In genomic region chr20:62603907-62604785, GRCh38 we compare ENCODE assay signal across 13 cellular contexts. TPM values are rescaled to one million over a fixed set of nuclear protein-coding genes. Genes with fewer than 3 reads are reported as not detected.
A peak's percentile ranks its signal among the peaks of the same experiment; 100 is the strongest.
DNase-seq lines count a peak whose midpoint lies in the region; ATAC-seq and TF ChIP-seq lines count a peak whose summit lies in the region.
"Had no signal": no experiment of that assay in that cellular context is flagged by ENCODE, and none has a peak within 500 bp of the region (broad histone marks: within the 10 kb centered on the region; RNA-seq: fewer than 3 reads in every experiment).

No MANE protein-coding gene starts in this region.

- ATAC-seq in left ventricle myocardium superior, result no peak
- no peak for ATAC-seq in stimulated activated naive CD8-positive, alpha-beta T cell treated with anti-CD3 and anti-CD28 coated beads, Interleukin-15, amount 100 ng/mL, for 72 hours
- no peak for ATAC-seq in HG03565 (IDR thresholded peaks at IDR 0.05; ENCODE audit: unreplicated experiment)

- H3K4me3 Mint-ChIP-seq in activated CD4-positive, alpha-beta T cell treated with anti-CD3 and anti-CD28 coated beads, Interleukin-2, amount 10 ng/mL, durations not matched to agents 24 days and 14 days, result peak overlapping the region; percentile 40
- peak overlapping the region; percentile 40 to 99 for H3K4me3 Mint-ChIP-seq in stimulated activated naive CD8-positive, alpha-beta T cell treated with anti-CD3 and anti-CD28 coated beads, Interleukin-15, amount 100 ng/mL, for 72 hours
- H3K4me3 Mint-ChIP-seq: HFFc6, type B pancreatic cell had no signal

- CTCF ChIA-PET in RWPE1 (lab: Yijun Ruan, JAX) (interaction anchor here (0.7 to 4.9 kb wide), 4 partner anchors 13 to 194 kb away, joined by 3 to 44 read pairs (median 3); no protein-coding TSS in a partner anchor), HEK293T (lab: Yijun Ruan, JAX) (no interaction called here)

- no peak for DNase-seq in activated CD4-positive, alpha-beta T cell treated with anti-CD3 and anti-CD28 coated beads, Interleukin-2, amount 10 ng/mL, durations not matched to agents 24 days and 14 days
- DNase-seq in activated CD4-positive, alpha-beta T cell treated with anti-CD3 and anti-CD28 coated beads for 48 hours, result no peak
- no peak for DNase-seq in RWPE1 (ENCODE audit: low spot score)
- DNase-seq in left ventricle myocardium superior, result peak; percentile 33
- no peak for DNase-seq in stimulated activated naive CD8-positive, alpha-beta T cell treated with anti-CD3 and anti-CD28 coated beads, Interleukin-15, amount 100 ng/mL, for 72 hours
- no peak for DNase-seq in dedifferentiated amniotic fluid mesenchymal stem cell (ENCODE audit: extremely low spot score)
- DNase-seq in HEK293T (ENCODE audit: extremely low spot score), result no peak
- DNase-seq: DND-41, esophagus squamous epithelium had no signal

- H3K27ac ChIP-seq in RWPE1, result peak overlapping the region; percentile 90
- H3K27ac ChIP-seq: cardiac muscle cell had no signal

- H3K36me3 Mint-ChIP-seq in activated CD4-positive, alpha-beta T cell treated with anti-CD3 and anti-CD28 coated beads, Interleukin-2, amount 10 ng/mL, durations not matched to agents 24 days and 14 days (ENCODE audit: low read depth), result no peaks in the 10 kb centered on the region
- H3K36me3 Mint-ChIP-seq: type B pancreatic cell had no signal

- no peaks in the 10 kb centered on the region for H3K9me3 Mint-ChIP-seq in activated CD4-positive, alpha-beta T cell treated with anti-CD3 and anti-CD28 coated beads, Interleukin-2, amount 10 ng/mL, durations not matched to agents 24 days and 14 days
- H3K9me3 Mint-ChIP-seq in stimulated activated naive CD8-positive, alpha-beta T cell treated with anti-CD3 and anti-CD28 coated beads, Interleukin-15, amount 100 ng/mL, for 72 hours, result no peaks in the 10 kb centered on the region
- H3K9me3 Mint-ChIP-seq: HFFc6, type B pancreatic cell had no signal

- POLR2A ChIA-PET in RWPE1 (lab: Yijun Ruan, JAX; ENCODE audit: low non-redundant PET) (no interaction called here), HEK293T (lab: Yijun Ruan, JAX) (no interaction called here)

- no peak for TF ChIP-seq CTCF in RWPE1 (conservative IDR thresholded peaks at IDR 0.05; ENCODE audit: low read depth)

- H3K27me3 Mint-ChIP-seq in activated CD4-positive, alpha-beta T cell treated with anti-CD3 and anti-CD28 coated beads, Interleukin-2, amount 10 ng/mL, durations not matched to agents 24 days and 14 days, result peaks cover 26% of the 10 kb centered on the region
- H3K27me3 Mint-ChIP-seq in stimulated activated naive CD8-positive, alpha-beta T cell treated with anti-CD3 and anti-CD28 coated beads, Interleukin-15, amount 100 ng/mL, for 72 hours, result peaks cover 66% of the 10 kb centered on the region

- peaks cover 21% of the 10 kb centered on the region for H3K4me1 Mint-ChIP-seq in activated CD4-positive, alpha-beta T cell treated with anti-CD3 and anti-CD28 coated beads, Interleukin-2, amount 10 ng/mL, durations not matched to agents 24 days and 14 days
- peaks cover 48% of the 10 kb centered on the region for H3K4me1 Mint-ChIP-seq in stimulated activated naive CD8-positive, alpha-beta T cell treated with anti-CD3 and anti-CD28 coated beads, Interleukin-15, amount 100 ng/mL, for 72 hours

- intact Hi-C loops in activated CD4-positive, alpha-beta T cell treated with anti-CD3 and anti-CD28 coated beads, Interleukin-2, amount 10 ng/mL, durations not matched to agents 24 days and 14 days (cut with micrococcal nuclease), result loop anchor here (1.0 to 5.0 kb wide), 3 partner anchors 14 to 102 kb away; no protein-coding TSS in a partner anchor
- intact Hi-C loops in left ventricle myocardium superior (cut with micrococcal nuclease), result loop anchor here (10.0 kb wide), 1 partner anchor 179 kb away; the partner anchor contains the start of gene RBBP8NL

- no peak overlapping the region for H3K27ac Mint-ChIP-seq in activated CD4-positive, alpha-beta T cell treated with anti-CD3 and anti-CD28 coated beads, Interleukin-2, amount 10 ng/mL, durations not matched to agents 24 days and 14 days
- H3K27ac Mint-ChIP-seq in stimulated activated naive CD8-positive, alpha-beta T cell treated with anti-CD3 and anti-CD28 coated beads, Interleukin-15, amount 100 ng/mL, for 72 hours, result peak overlapping the region; percentile 63 to 90
- H3K27ac Mint-ChIP-seq: type B pancreatic cell had no signal

TF ChIP-seq in HEK293T, 16 proteins besides CTCF, POLR2A, EP300 and RAD21:
- TF ChIP-seq CTBP1 (IDR thresholded peaks at IDR 0.05; ENCODE audit: borderline replicate concordance) (no peak), FOXM1 (IDR thresholded peaks at IDR 0.05; ENCODE audit: borderline replicate concordance) (no peak), ZNF384 (IDR thresholded peaks at IDR 0.05) (no peak), HDGF (IDR thresholded peaks at IDR 0.05; ENCODE audit: borderline replicate concordance) (no peak)
TF ChIP-seq in HEK293T: peak in this region for 0.

RNA-seq across cellular contexts. Expression of gene SLCO4A1, which starts 38.2 kb away (rescaled TPM):
- total RNA-seq in activated CD4-positive, alpha-beta T cell treated with anti-CD3 and anti-CD28 coated beads, Interleukin-2, amount 10 ng/mL, durations not matched to agents 24 days and 14 days, result 57.8 and 67.3 TPM in 2 replicates
- total RNA-seq in left ventricle myocardium superior, result 9.4 TPM
